7 cellular contexts compared by ENCODE assay signal in genomic region chr19:41323023-41323422, GRCh38. TPM values are rescaled to one million over a fixed set of nuclear protein-coding genes. Genes with fewer than 3 reads are reported as not detected.
DNase-seq lines count a peak whose midpoint lies in the region; ATAC-seq, FAIRE-seq and TF ChIP-seq lines count a peak whose summit lies in the region.

No MANE protein-coding gene starts in this region.

- no peak for TF ChIP-seq CTCF in HFFc6 (IDR thresholded peaks at IDR 0.05)

- no peak for FAIRE-seq in RCC 7860 (lab: Jason Lieb, UNC)

- no peaks in the 10 kb centered on the region for H3K9me3 Mint-ChIP-seq in HFFc6
- H3K9me3 Mint-ChIP-seq in activated naive CD8-positive, alpha-beta T cell (ENCODE audit: low read depth): no peaks in the 10 kb centered on the region

- ATAC-seq in GM21381 (IDR thresholded peaks at IDR 0.05; ENCODE audit: unreplicated experiment): no peak

- peak overlapping the region; percentile 56 for H3K9ac ChIP-seq in iPS-15b (ENCODE audit: low read depth, low read length)
- peak overlapping the region; percentile 53 to 68 for H3K9ac ChIP-seq in stomach smooth muscle (ENCODE audit: low read length in 2 of 2)

- H3K36me3 ChIP-seq in iPS-15b (ENCODE audit: control insufficient read depth, insufficient read depth, low read length) (peaks cover 26% of the 10 kb centered on the region), stomach smooth muscle (ENCODE audit: control insufficient read depth in 2 of 2, insufficient read depth in 2 of 2, low read length in 2 of 2) (peaks cover 29 to 31% of the 10 kb centered on the region in 2 donors)

- H3K4me1 ChIP-seq in iPS-15b (ENCODE audit: control insufficient read depth, insufficient read depth, low read length) (peaks cover 28% of the 10 kb centered on the region), stomach smooth muscle (ENCODE audit: control insufficient read depth, insufficient read depth, low read length) (peaks cover 48% of the 10 kb centered on the region)

- H3K4me3 ChIP-seq in iPS-15b (ENCODE audit: low read depth, low read length): no peak overlapping the region
- H3K4me3 ChIP-seq in stomach smooth muscle (ENCODE audit: low read length in 2 of 2): no peak overlapping the region

- H3K27me3 ChIP-seq in iPS-15b (ENCODE audit: control insufficient read depth, insufficient read depth, low read length) (no peaks in the 10 kb centered on the region), stomach smooth muscle (ENCODE audit: control insufficient read depth in 1 of 2, insufficient read depth in 2 of 2, low read length in 2 of 2) (no peaks in the 10 kb centered on the region)

- peaks cover 69% of the 10 kb centered on the region for H3K4me1 Mint-ChIP-seq in HFFc6 (ENCODE audit: low read depth)
- H3K4me1 Mint-ChIP-seq in activated naive CD8-positive, alpha-beta T cell (ENCODE audit: low read depth): peaks cover 47% of the 10 kb centered on the region

- peaks cover 10% of the 10 kb centered on the region for H3K27me3 Mint-ChIP-seq in HFFc6 (ENCODE audit: insufficient read depth)
- H3K27me3 Mint-ChIP-seq in activated naive CD8-positive, alpha-beta T cell: no peaks in the 10 kb centered on the region

- H3K27ac ChIP-seq in stomach smooth muscle (ENCODE audit: low read length): peak overlapping the region; percentile 93

- DNase-seq in HFFc6: peak; percentile 52
- no peak for DNase-seq in NCI-H1092 treated with DMSO at 0.1 percent for 48 hours (lab: John Stamatoyannopoulos, UW)
- DNase-seq in RCC 7860 (ENCODE audit: low spot score): no peak

- H3K4me3 Mint-ChIP-seq in HFFc6: peak overlapping the region; percentile 76
- H3K4me3 Mint-ChIP-seq in activated naive CD8-positive, alpha-beta T cell: no peak overlapping the region

- peak overlapping the region; percentile 98 for H3K27ac Mint-ChIP-seq in HFFc6
- peak overlapping the region; percentile 75 for H3K27ac Mint-ChIP-seq in activated naive CD8-positive, alpha-beta T cell

- H3K36me3 Mint-ChIP-seq in HFFc6 (ENCODE audit: low read depth): peaks cover 32% of the 10 kb centered on the region
- peaks cover 9% of the 10 kb centered on the region for H3K36me3 Mint-ChIP-seq in activated naive CD8-positive, alpha-beta T cell

- no peaks in the 10 kb centered on the region for H3K9me3 ChIP-seq in iPS-15b (ENCODE audit: control insufficient read depth, insufficient read depth, low read length)
- no peaks in the 10 kb centered on the region for H3K9me3 ChIP-seq in stomach smooth muscle (ENCODE audit: control insufficient read depth in 2 of 2, low read length in 2 of 2)

RNA-seq across cellular contexts. Expression of gene CCDC97, which starts 13.1 kb away (rescaled TPM):
- 10 to 100 TPM; 15.4 to 19.1 (median 16.8) TPM for total RNA-seq in HFFc6 (2021; fragmentation: NEBNext Ultra II Directional; extraction: Animal tissue kit (Norgen Biotek cat#: 25700))

RNA-seq across cellular contexts. Expression of gene TGFB1, which starts 30.7 kb away (rescaled TPM):
- total RNA-seq in HFFc6 (2021; fragmentation: NEBNext Ultra II Directional; extraction: Animal tissue kit (Norgen Biotek cat#: 25700)): 100 to 1,000 TPM; 150 to 163 (median 158) TPM

RNA-seq across cellular contexts. Expression of gene B9D2, which starts 40.9 kb away (rescaled TPM):
- total RNA-seq in HFFc6 (2021; fragmentation: NEBNext Ultra II Directional; extraction: Animal tissue kit (Norgen Biotek cat#: 25700)): 1 to 10 TPM; 4.9 to 6.8 (median 6.3) TPM

RNA-seq across cellular contexts. Expression of gene TMEM91, which starts 53.3 kb away (rescaled TPM):
- total RNA-seq in HFFc6 (2021; fragmentation: NEBNext Ultra II Directional; extraction: Animal tissue kit (Norgen Biotek cat#: 25700)): 1 to 10 TPM; 1.4 to 2.6 (median 1.7) TPM

RNA-seq across cellular contexts. Expression of gene HNRNPUL1, which starts 58.9 kb away (rescaled TPM):
- 100 to 1,000 TPM; 176 to 245 (median 234) TPM for total RNA-seq in HFFc6 (2021; fragmentation: NEBNext Ultra II Directional; extraction: Animal tissue kit (Norgen Biotek cat#: 25700))
